ENCODE assay signal across 15 cellular contexts in genomic region chr7:150901160-150902035, GRCh38. TPM values are rescaled to one million over a fixed set of nuclear protein-coding genes. Genes with fewer than 3 reads are reported as not detected.
A peak's percentile ranks its signal among the peaks of the same experiment; 100 is the strongest.
DNase-seq lines count a peak whose midpoint lies in the region; ATAC-seq and TF ChIP-seq lines count a peak whose summit lies in the region.
"Had no signal": no experiment of that assay in that cellular context is flagged by ENCODE, and none has a peak within 500 bp of the region (broad histone marks: within the 10 kb centered on the region; RNA-seq: fewer than 3 reads in every experiment).

No MANE protein-coding gene starts in this region.

- TF ChIP-seq CTCF in GM23338 (conservative IDR thresholded peaks at IDR 0.05; ENCODE audit: low read depth in 2 of 2): no peak

- H3K4me1 ChIP-seq in GM23338 (ENCODE audit: insufficient read depth): peaks cover 11% of the 10 kb centered on the region; the same call in 1 of the 2 replicates

- H3K79me2 ChIP-seq in GM23338 (replicated peaks; ENCODE audit: insufficient read depth): no peaks in the 10 kb centered on the region

- no peak overlapping the region for H3K4me3 ChIP-seq in GM23338
- H3K4me3 ChIP-seq: heart right ventricle had no signal

- H3K36me3 Mint-ChIP-seq in GM23338 (ENCODE audit: low read depth): no peaks in the 10 kb centered on the region; the same call in 2 of the 3 replicates
- H3K36me3 Mint-ChIP-seq: naive thymus-derived CD8-positive, alpha-beta T cell had no signal

- H3K9me2 ChIP-seq in GM23338 (ENCODE audit: insufficient read depth): no peaks in the 10 kb centered on the region

- no peaks in the 10 kb centered on the region for H4K20me1 ChIP-seq in GM23338 (replicated peaks; ENCODE audit: insufficient read depth)

- H3K27me3 ChIP-seq in GM23338 (ENCODE audit: insufficient read depth): no peaks in the 10 kb centered on the region

- peaks cover 40% of the 10 kb centered on the region for H3K27me3 Mint-ChIP-seq in GM23338 (ENCODE audit: insufficient read depth, low read depth, poor library complexity)

- no peak overlapping the region for H3K27ac ChIP-seq in GM23338 (ENCODE audit: low read depth)

- H3K36me3 ChIP-seq in GM23338 (ENCODE audit: insufficient read depth): no peaks in the 10 kb centered on the region
- H3K36me3 ChIP-seq: heart right ventricle had no signal

- H3K27ac Mint-ChIP-seq in GM23338: no peak overlapping the region
- H3K27ac Mint-ChIP-seq: T-helper 1 cell treated with Interleukin-12 subunit alpha and Interleukin-12 subunit beta and Interleukin-4 antibody, amounts not matched to agents 30 μg/mL and 1 μg/mL, for 36 hours had no signal

- H2AFZ ChIP-seq in GM23338: no peak overlapping the region

- no peak overlapping the region; the same call in 2 of the 3 replicates for H3K4me3 Mint-ChIP-seq in GM23338
- H3K4me3 Mint-ChIP-seq: naive thymus-derived CD8-positive, alpha-beta T cell; T-helper 1 cell treated with Interleukin-12 subunit alpha and Interleukin-12 subunit beta and Interleukin-4 antibody, amounts not matched to agents 30 μg/mL and 1 μg/mL, for 36 hours had no signal

- 0 out of 2 replicates have a peak overlapping the region, but pooled peaks have one; percentile 32 for H3K4me2 ChIP-seq in GM23338

- H3K4me1 Mint-ChIP-seq in GM23338: peaks cover 38% of the 10 kb centered on the region

- ATAC-seq in GM23338: peak; percentile 49
- ATAC-seq in GM18868 (IDR thresholded peaks at IDR 0.05; ENCODE audit: unreplicated experiment): no peak
- no peak for ATAC-seq in GM18502 (IDR thresholded peaks at IDR 0.05; ENCODE audit: poor library complexity, unreplicated experiment)
- ATAC-seq: naive thymus-derived CD8-positive, alpha-beta T cell had no signal

- intact Hi-C loops in head of caudate nucleus (cut with DNase I) (no loop called here), posterior cingulate gyrus (cut with DNase I) (loop anchor here (10.0 kb wide), 1 partner anchor 53 kb away; no protein-coding TSS in a partner anchor)

- H3F3A ChIP-seq in GM23338 (replicated peaks; ENCODE audit: low read depth): no peaks in the 10 kb centered on the region

- no peaks in the 10 kb centered on the region; the same call in 2 of the 3 replicates for H3K9me3 Mint-ChIP-seq in GM23338
- H3K9me3 Mint-ChIP-seq: naive thymus-derived CD8-positive, alpha-beta T cell; T-helper 1 cell treated with Interleukin-12 subunit alpha and Interleukin-12 subunit beta and Interleukin-4 antibody, amounts not matched to agents 30 μg/mL and 1 μg/mL, for 36 hours had no signal

- DNase-seq in GM23338 (ENCODE audit: low spot score) (peak; percentile 8), NCI-H446 (lab: John Stamatoyannopoulos, UW) (peak; percentile 34 to 71), head of caudate nucleus (peak; percentile 26 to 84 (median 66)), posterior cingulate gyrus (peak in 7 of 10 donors; percentile 31 to 90 (median 50)), EL (no peak), NCI-H187 treated with DMSO at 0.1 percent for 48 hours (lab: John Stamatoyannopoulos, UW) (no peak)
- DNase-seq: effector CD4-positive, alpha-beta T cell; naive thymus-derived CD8-positive, alpha-beta T cell; NCI-H774; stimulated activated CD4-positive, alpha-beta T cell treated with anti-CD3 and anti-CD28 coated beads, Interleukin-1b, Interleukin-23, amount 100 ng/mL, for 48 hours had no signal

TF ChIP-seq in GM23338, 12 proteins besides CTCF, POLR2A, EP300 and RAD21 (continues in another document):
- TF ChIP-seq ETS1 (IDR thresholded peaks at IDR 0.05): no peak
- TF ChIP-seq CREB1 (CRISPR knock-in tag; IDR thresholded peaks at IDR 0.05; ENCODE audit: low read depth): no peak
- TF ChIP-seq EZH2phosphoT487 (IDR thresholded peaks at IDR 0.05; ENCODE audit: unreplicated experiment): no peak
- no peak for TF ChIP-seq POLR2AphosphoS5 (IDR thresholded peaks at IDR 0.05; ENCODE audit: low read depth)
- no peak for TF ChIP-seq ZNF114 (CRISPR knock-in tag; IDR thresholded peaks at IDR 0.05)
- TF ChIP-seq ZNF331 (CRISPR knock-in tag; IDR thresholded peaks at IDR 0.05; ENCODE audit: low read depth): no peak
- TF ChIP-seq NANOG (IDR thresholded peaks at IDR 0.05; ENCODE audit: borderline replicate concordance): no peak
- TF ChIP-seq ZNF462 (CRISPR knock-in tag; IDR thresholded peaks at IDR 0.05): no peak

RNA-seq across cellular contexts. Expression of gene AOC1, which starts 49.1 kb away (rescaled TPM):
- 0.47 TPM in 1 of 2 replicates, not detected in the other for total RNA-seq in GM23338 (2014; rRNA removed; shearing (Covaris generic))
- not detected in 2 replicates for polyA plus RNA-seq in GM23338 (2016; fragmentation: Nextera tagmentation; extraction: Ambion mirVana)
- total RNA-seq: activated CD8-positive, alpha-beta memory T cell treated with anti-CD3 and anti-CD28 coated beads for 36 hours; naive thymus-derived CD8-positive, alpha-beta T cell had no signal
- polyA plus RNA-seq: naive thymus-derived CD8-positive, alpha-beta T cell had no signal

Comparison
In these comparisons a context has a peak if more than half of its experiments do, and no peak if none do; other contexts are left out.
1. DNase-seq: peak in GM23338 (single experiment), NCI-H446 (2 of 2), head of caudate nucleus (42 of 42) and posterior cingulate gyrus (7 of 10); none in EL (single experiment) and NCI-H187 treated with DMSO at 0.1 percent for 48 hours (single experiment).